Comparison of ENCODE assay signal across 7 cellular contexts in genomic region chr14:32422440-32422839, GRCh38.
"Had no signal": no experiment of that assay in that cellular context is flagged by ENCODE, and none has a peak within 500 bp of the region (broad histone marks: within the 10 kb centered on the region; RNA-seq: fewer than 3 reads in every experiment).

No MANE protein-coding gene starts in this region.

- H3K4me2 ChIP-seq: GM23338 had no signal

- H3K4me3 ChIP-seq: GM23338, HAP-1 had no signal

- FAIRE-seq: H1, HTR-8/SVneo had no signal

- ATAC-seq: GM23338, HCT116 had no signal

- H3K36me3 ChIP-seq: HAP-1 had no signal

- H2AFZ ChIP-seq: GM23338 had no signal

- DNase-seq: H7, KBM-7 had no signal

- H3K9me3 ChIP-seq: HAP-1 had no signal
